20 cellular contexts compared by ENCODE assay signal in genomic region chr12:87952850-87953249, GRCh38.
A peak's percentile ranks its signal among the peaks of the same experiment; 100 is the strongest.
DNase-seq lines count a peak whose midpoint lies in the region; ATAC-seq, FAIRE-seq and TF ChIP-seq lines count a peak whose summit lies in the region.
"Had no signal": no experiment of that assay in that cellular context is flagged by ENCODE, and none has a peak within 500 bp of the region (broad histone marks: within the 10 kb centered on the region; RNA-seq: fewer than 3 reads in every experiment).

No MANE protein-coding gene starts in this region.

- no peak for FAIRE-seq in astrocyte (lab: Jason Lieb, UNC)

- H3K27me3 ChIP-seq in DND-41 (ENCODE audit: insufficient read depth, low read length, poor library complexity) (no peaks in the 10 kb centered on the region), astrocyte (ENCODE audit: insufficient read depth, low read length) (no peaks in the 10 kb centered on the region)
- H3K27me3 ChIP-seq: Peyer's patch, SJSA1 had no signal

- H3K4me3 ChIP-seq in DND-41 (ENCODE audit: low read depth in 1 of 2, low read length in 2 of 2) = no peak overlapping the region
- no peak overlapping the region for H3K4me3 ChIP-seq in astrocyte (ENCODE audit: insufficient read depth, low read depth, low read length)
- H3K4me3 ChIP-seq: Peyer's patch, SJSA1 had no signal

- H3K9me3 Mint-ChIP-seq in astrocyte (ENCODE audit: unreplicated experiment) (peaks cover 2% of the 10 kb centered on the region), nephron progenitor cell (no peaks in the 10 kb centered on the region)
- H3K9me3 Mint-ChIP-seq: CD8-positive, alpha-beta memory T cell had no signal

- no peaks in the 10 kb centered on the region for H3K36me3 ChIP-seq in DND-41 (ENCODE audit: insufficient read depth, low read length)
- no peaks in the 10 kb centered on the region for H3K36me3 ChIP-seq in astrocyte (ENCODE audit: insufficient read depth, low read length)
- H3K36me3 ChIP-seq: Peyer's patch, SJSA1 had no signal

- H4K20me1 ChIP-seq in DND-41 (ENCODE audit: insufficient read depth, low read length) (no peaks in the 10 kb centered on the region), astrocyte (ENCODE audit: insufficient read depth, low read length) (no peaks in the 10 kb centered on the region)

- H3K4me1 ChIP-seq in DND-41 (ENCODE audit: insufficient read depth, low read length) (no peaks in the 10 kb centered on the region), astrocyte (ENCODE audit: insufficient read depth, low read length) (no peaks in the 10 kb centered on the region)
- H3K4me1 ChIP-seq: Peyer's patch, SJSA1 had no signal

- H3K36me3 Mint-ChIP-seq in astrocyte (ENCODE audit: low read depth, unreplicated experiment) (no peaks in the 10 kb centered on the region), nephron progenitor cell (ENCODE audit: low read depth) (no peaks in the 10 kb centered on the region)
- H3K36me3 Mint-ChIP-seq: activated CD4-positive, alpha-beta memory T cell treated with anti-CD3 and anti-CD28 coated beads for 36 hours; CD8-positive, alpha-beta memory T cell; mesothelial cell of epicardium; natural killer cell had no signal

- H3K27ac ChIP-seq in DND-41 (ENCODE audit: low read length) = no peak overlapping the region
- no peak overlapping the region for H3K27ac ChIP-seq in astrocyte (ENCODE audit: low read depth, low read length)
- H3K27ac ChIP-seq: Peyer's patch, SJSA1 had no signal

- H3K4me3 Mint-ChIP-seq in astrocyte (ENCODE audit: unreplicated experiment) = no peak overlapping the region
- no peak overlapping the region for H3K4me3 Mint-ChIP-seq in nephron progenitor cell
- H3K4me3 Mint-ChIP-seq: activated B cell treated with CpG ODN at 0.5 μM for 24 hours; activated CD4-positive, alpha-beta memory T cell treated with anti-CD3 and anti-CD28 coated beads for 36 hours; CD8-positive, alpha-beta memory T cell; mesothelial cell of epicardium; natural killer cell; stimulated activated naive CD8-positive, alpha-beta T cell treated with anti-CD3 and anti-CD28 coated beads, Interleukin-15, Interleukin-2, amounts not matched to agents 100 ng/mL and 50 ng/mL, for 24 hours had no signal

- no peaks in the 10 kb centered on the region for H3K27me3 Mint-ChIP-seq in astrocyte (ENCODE audit: low read depth, unreplicated experiment)
- no peaks in the 10 kb centered on the region for H3K27me3 Mint-ChIP-seq in nephron progenitor cell (ENCODE audit: low read depth, poor library complexity)
- H3K27me3 Mint-ChIP-seq: activated B cell treated with CpG ODN at 0.5 μM for 24 hours; activated CD4-positive, alpha-beta memory T cell treated with anti-CD3 and anti-CD28 coated beads for 36 hours; progenitor cell of endocrine pancreas had no signal

- H3K79me2 ChIP-seq in DND-41 (ENCODE audit: insufficient read depth, low read length) (no peaks in the 10 kb centered on the region), astrocyte (ENCODE audit: insufficient read depth, low read length) (no peaks in the 10 kb centered on the region)

- DNase-seq in DND-41 (no peak), astrocyte (ENCODE audit: low read depth) (no peak), nephron progenitor cell (peak; percentile 5), DMS114 treated with DMSO at 0.1 percent for 48 hours (lab: John Stamatoyannopoulos, UW; ENCODE audit: unreplicated experiment) (no peak), DMS 273 (lab: John Stamatoyannopoulos, UW; ENCODE audit: unreplicated experiment) (no peak), AG20443 (ENCODE audit: low spot score) (no peak), NCI-H146 (lab: John Stamatoyannopoulos, UW) (no peak)
- DNase-seq: activated B cell treated with CpG ODN at 0.5 μM for 24 hours; activated CD4-positive, alpha-beta memory T cell treated with anti-CD3 and anti-CD28 coated beads for 36 hours; activated T-cell treated with anti-CD3 and anti-CD28 coated beads for 4 hours; CD8-positive, alpha-beta memory T cell; central memory CD4-positive, alpha-beta T cell; natural killer cell; Peyer's patch had no signal

- H3K9ac ChIP-seq in DND-41 (ENCODE audit: low read depth, low read length) = no peak overlapping the region
- no peak overlapping the region for H3K9ac ChIP-seq in astrocyte (ENCODE audit: low read length)

- H3K9me3 ChIP-seq in DND-41 (ENCODE audit: insufficient read depth, low read length, severe bottlenecking) (no peaks in the 10 kb centered on the region), astrocyte (ENCODE audit: insufficient read depth, low read depth, low read length) (no peaks in the 10 kb centered on the region)
- H3K9me3 ChIP-seq: Peyer's patch, SJSA1 had no signal

- no peak overlapping the region for H2AFZ ChIP-seq in DND-41 (ENCODE audit: low read depth, low read length)
- peak overlapping the region; percentile 14 for H2AFZ ChIP-seq in astrocyte (ENCODE audit: low read depth, low read length)

- H3K4me1 Mint-ChIP-seq in astrocyte (ENCODE audit: low read depth, unreplicated experiment) (no peaks in the 10 kb centered on the region), nephron progenitor cell (peaks cover 22% of the 10 kb centered on the region)
- H3K4me1 Mint-ChIP-seq: activated B cell treated with CpG ODN at 0.5 μM for 24 hours; CD8-positive, alpha-beta memory T cell; natural killer cell had no signal

- H3K4me2 ChIP-seq in DND-41 (ENCODE audit: insufficient read depth, low read length) = no peak overlapping the region
- H3K4me2 ChIP-seq in astrocyte (ENCODE audit: low read length) = no peak overlapping the region

- ATAC-seq in DND-41 (ENCODE audit: insufficient read depth, low read depth) (0 out of 3 replicates have a peak, but pooled peaks have one; percentile 12), HG03159 (IDR thresholded peaks at IDR 0.05; ENCODE audit: unreplicated experiment) (peak; percentile 10)
- ATAC-seq: esophagus mucosa, natural killer cell had no signal

- TF ChIP-seq CTCF in DND-41 (IDR thresholded peaks at IDR 0.05; ENCODE audit: borderline replicate concordance, extremely low read depth, low read length, poor library complexity, severe bottlenecking) = no peak
- no peak for TF ChIP-seq CTCF in astrocyte (IDR thresholded peaks at IDR 0.05; ENCODE audit: insufficient read depth, low read depth, low read length)
- TF ChIP-seq CTCF in nephron progenitor cell (IDR thresholded peaks at IDR 0.05) = no peak

- H3K27ac Mint-ChIP-seq in astrocyte (ENCODE audit: unreplicated experiment) (no peak overlapping the region), nephron progenitor cell (no peak overlapping the region)
- H3K27ac Mint-ChIP-seq: activated B cell treated with CpG ODN at 0.5 μM for 24 hours; activated CD4-positive, alpha-beta memory T cell treated with anti-CD3 and anti-CD28 coated beads for 36 hours; CD8-positive, alpha-beta memory T cell; mesothelial cell of epicardium; natural killer cell; progenitor cell of endocrine pancreas; stimulated activated naive CD8-positive, alpha-beta T cell treated with anti-CD3 and anti-CD28 coated beads, Interleukin-15, Interleukin-2, amounts not matched to agents 100 ng/mL and 50 ng/mL, for 24 hours had no signal
